In genomic region chr13:46386996-46387851, GRCh38 we compare ENCODE assay signal across 8 cellular contexts. TPM values are rescaled to one million over a fixed set of nuclear protein-coding genes. Genes with fewer than 3 reads are reported as not detected.
DNase-seq lines count a peak whose midpoint lies in the region; ATAC-seq and TF ChIP-seq lines count a peak whose summit lies in the region.

A gene with protein sequence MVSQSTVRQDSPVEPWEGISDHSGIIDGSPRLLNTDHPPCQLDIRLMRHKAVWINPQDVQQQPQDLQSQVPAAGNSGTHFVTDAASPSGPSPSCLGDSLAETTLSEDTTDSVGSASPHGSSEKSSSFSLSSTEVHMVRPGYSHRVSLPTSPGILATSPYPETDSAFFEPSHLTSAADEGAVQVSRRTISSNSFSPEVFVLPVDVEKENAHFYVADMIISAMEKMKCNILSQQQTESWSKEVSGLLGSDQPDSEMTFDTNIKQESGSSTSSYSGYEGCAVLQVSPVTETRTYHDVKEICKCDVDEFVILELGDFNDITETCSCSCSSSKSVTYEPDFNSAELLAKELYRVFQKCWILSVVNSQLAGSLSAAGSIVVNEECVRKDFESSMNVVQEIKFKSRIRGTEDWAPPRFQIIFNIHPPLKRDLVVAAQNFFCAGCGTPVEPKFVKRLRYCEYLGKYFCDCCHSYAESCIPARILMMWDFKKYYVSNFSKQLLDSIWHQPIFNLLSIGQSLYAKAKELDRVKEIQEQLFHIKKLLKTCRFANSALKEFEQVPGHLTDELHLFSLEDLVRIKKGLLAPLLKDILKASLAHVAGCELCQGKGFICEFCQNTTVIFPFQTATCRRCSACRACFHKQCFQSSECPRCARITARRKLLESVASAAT (minus strand): TSS chr13:46387252. CDS start chr13:46372475, 14,777 bp downstream.

- no peak within 1 kb of the TSS for H4K91ac ChIP-seq in H9 (ENCODE audit: insufficient read length, low read depth, low read length)

- H3K18ac ChIP-seq in H9 (ENCODE audit: insufficient read length, low read depth, low read length): no peak within 1 kb of the TSS

- peak within 1 kb of the TSS; percentile 75 to 91 for H3K4me3 Mint-ChIP-seq in H9

- H2BK120ac ChIP-seq in H9 (ENCODE audit: low read depth, low read length, poor library complexity, severe bottlenecking): no peak within 1 kb of the TSS

- no peaks in the 10 kb centered on the region for H3K79me2 ChIP-seq in H9 (ENCODE audit: insufficient read depth, low read length)

- no peaks in the 10 kb centered on the region for H3K9me3 ChIP-seq in H9 (ENCODE audit: control insufficient read depth, low read depth, low read length)

- no peaks in the 10 kb centered on the region for H3K36me3 Mint-ChIP-seq in H9 (ENCODE audit: insufficient read depth in 1 of 3, low read depth in 3 of 3)

- H3K4ac ChIP-seq in H9 (ENCODE audit: low read depth, low read length): no peak within 1 kb of the TSS

- H3K9ac ChIP-seq in H9 (ENCODE audit: extremely low read depth, insufficient read length, low read length): no peak within 1 kb of the TSS

- H3K4me2 ChIP-seq in H9 (ENCODE audit: insufficient read depth, insufficient read length, low read length): peak within 1 kb of the TSS; percentile 65

- peaks cover 9% of the 10 kb centered on the region for H3K4me1 ChIP-seq in H9 (ENCODE audit: insufficient read depth, low read length)

- no CpG with 5 or more reads among the region's 73 CpGs for WGBS in H9 (ENCODE audit: extremely low coverage, insufficient read length, low lambda C conversion rate)

- no peak; the same call in 2 of the 3 replicates for TF ChIP-seq CTCF in H9 (conservative IDR thresholded peaks at IDR 0.05)

- DNase-seq in DMS79 treated with DMSO at 0.1 percent for 48 hours (lab: John Stamatoyannopoulos, UW): peak; percentile 68
- peak; percentile 70 for DNase-seq in H9
- peak; percentile 65 for DNase-seq in NCI-H748 (lab: John Stamatoyannopoulos, UW; ENCODE audit: unreplicated experiment)
- peak in 44 of 58 donors; percentile 15 to 74 (median 41) for DNase-seq in anterior cingulate cortex (lab: John Stamatoyannopoulos, UW)
- no peak for DNase-seq in skeletal muscle cell (ENCODE audit: low read depth)
- no peak for DNase-seq in cerebellar nuclear complex (lab: John Stamatoyannopoulos, UW)

- H2BK5ac ChIP-seq in H9 (ENCODE audit: insufficient read length, low read length): no peak within 1 kb of the TSS

- H2BK20ac ChIP-seq in H9 (ENCODE audit: low read depth, low read length, poor library complexity, severe bottlenecking): no peak within 1 kb of the TSS

- no peak within 1 kb of the TSS for H2AK5ac ChIP-seq in H9 (ENCODE audit: insufficient read length, low read length)

- peak within 1 kb of the TSS; percentile 77 for H3K4me3 ChIP-seq in iPS-11a (ENCODE audit: low read depth, low read length)
- peak within 1 kb of the TSS; percentile 61 for H3K4me3 ChIP-seq in skeletal muscle cell (ENCODE audit: low read depth, low read length)

- H3K14ac ChIP-seq in H9 (ENCODE audit: insufficient read depth, low read length): no peak within 1 kb of the TSS; the same call in 1 of the 2 replicates

- peak within 1 kb of the TSS; percentile 18 for H2AFZ ChIP-seq in H9 (ENCODE audit: low read length)

- H3K56ac ChIP-seq in H9 (ENCODE audit: insufficient read length, low read depth, low read length): no peak within 1 kb of the TSS

- H2BK12ac ChIP-seq in H9 (ENCODE audit: insufficient read length, low read depth, low read length): no peak within 1 kb of the TSS

- H4K8ac ChIP-seq in H9 (replicated peaks; ENCODE audit: insufficient read length, low read depth, low read length): no peak within 1 kb of the TSS

- peaks cover 18% of the 10 kb centered on the region for H3K23me2 ChIP-seq in H9 (ENCODE audit: insufficient read length, low read depth, low read length, poor library complexity, severe bottlenecking)

- no peak within 1 kb of the TSS for H3K23ac ChIP-seq in H9 (ENCODE audit: insufficient read length, low read depth, low read length)

- H3K9me3 Mint-ChIP-seq in H9: no peaks in the 10 kb centered on the region

- H4K5ac ChIP-seq in H9 (ENCODE audit: insufficient read length, low read depth, low read length): no peak within 1 kb of the TSS

- H4K20me1 ChIP-seq in H9 (ENCODE audit: control insufficient read depth, insufficient read depth, insufficient read length): no peaks in the 10 kb centered on the region

- no peak within 1 kb of the TSS; a peak in 2 of 7 replicates for H3K27ac Mint-ChIP-seq in H9

- H3K79me1 ChIP-seq in H9 (ENCODE audit: insufficient read depth, low read depth, low read length, poor library complexity, severe bottlenecking): no peaks in the 10 kb centered on the region

- peaks cover 17 to 18% of the 10 kb centered on the region in 2 experiments for H3K4me1 Mint-ChIP-seq in H9

- ATAC-seq in GM19463 (IDR thresholded peaks at IDR 0.05; ENCODE audit: unreplicated experiment): no peak

- H3K27me3 ChIP-seq in H9 (ENCODE audit: insufficient read depth, low read length): peaks cover 10% of the 10 kb centered on the region; the same call in 1 of the 2 replicates

- peaks cover 72% of the 10 kb centered on the region for H3K27me3 Mint-ChIP-seq in H9 (ENCODE audit: low read depth)

- H2BK15ac ChIP-seq in H9 (ENCODE audit: low read depth, low read length): no peak within 1 kb of the TSS

- no peak within 1 kb of the TSS for H3T11ph ChIP-seq in H9 (ENCODE audit: low read length)

- H3K27ac ChIP-seq in H9 (ENCODE audit: insufficient read length, low read depth, low read length): no peak within 1 kb of the TSS

RNA-seq across cellular contexts. Expression of the gene that starts here (rescaled TPM):
- total RNA-seq in H9 (2021): 0.94 and 1.4 TPM in 2 replicates

Comparison
In these comparisons a context has a peak if more than half of its experiments do, and no peak if none do; other contexts are left out.
1. DNase-seq: peak in DMS79 treated with DMSO at 0.1 percent for 48 hours (single experiment), H9 (single experiment), NCI-H748 (single experiment) and anterior cingulate cortex (44 of 58); none in skeletal muscle cell (single experiment) and cerebellar nuclear complex (0 of 2).